In the genomic region with DNA sequence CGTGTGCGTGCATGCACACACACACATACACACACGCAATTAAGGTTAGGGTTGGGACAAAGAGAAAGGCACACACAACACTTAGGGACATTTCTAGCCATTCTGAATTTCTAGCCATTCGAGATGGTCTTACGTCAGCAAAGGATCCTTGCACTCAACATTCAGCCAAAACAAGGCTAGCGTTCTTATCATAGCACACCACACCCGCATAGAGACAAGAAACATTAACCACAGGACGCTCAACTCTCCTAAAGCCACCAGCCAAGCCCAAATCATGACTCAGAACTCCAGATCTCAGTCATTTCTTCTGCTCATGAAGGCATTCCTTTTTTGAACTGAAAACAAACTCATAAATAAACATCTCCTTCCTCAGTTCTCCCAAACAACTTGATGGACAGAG, we compare ENCODE assay signal across 12 cellular contexts.
DNase-seq lines count a peak whose midpoint lies in the region; ATAC-seq and TF ChIP-seq lines count a peak whose summit lies in the region.
"Had no signal": no experiment of that assay in that cellular context is flagged by ENCODE, and none has a peak within 500 bp of the region (broad histone marks: within the 10 kb centered on the region; RNA-seq: fewer than 3 reads in every experiment).

No MANE protein-coding gene starts in this region.

- H3K4me3 Mint-ChIP-seq in activated T-cell treated with anti-CD3 and anti-CD28 coated beads, Interleukin-2, amount 50 U/mL, for 4 hours = no peak overlapping the region

- peaks cover 2% of the 10 kb centered on the region for H3K4me1 Mint-ChIP-seq in activated T-cell treated with anti-CD3 and anti-CD28 coated beads, Interleukin-2, amount 50 U/mL, for 4 hours (ENCODE audit: low read depth)

- ATAC-seq in activated T-cell treated with anti-CD3 and anti-CD28 coated beads, Interleukin-2, amount 50 U/mL, for 4 hours = peak; percentile 27 to 48
- peak; percentile 49 for ATAC-seq in stimulated activated naive CD8-positive, alpha-beta T cell treated with anti-CD3 and anti-CD28 coated beads, Interleukin-15, Interleukin-2, amounts not matched to agents 100 U/mL and 50 U/mL, for 24 hours
- ATAC-seq: body of pancreas had no signal

- H3K27me3 Mint-ChIP-seq in activated T-cell treated with anti-CD3 and anti-CD28 coated beads, Interleukin-2, amount 50 U/mL, for 4 hours (ENCODE audit: low read depth) = peaks cover 14% of the 10 kb centered on the region

- no peaks in the 10 kb centered on the region for H3K36me3 Mint-ChIP-seq in activated T-cell treated with anti-CD3 and anti-CD28 coated beads, Interleukin-2, amount 50 U/mL, for 4 hours (ENCODE audit: insufficient read depth)

- no peak for DNase-seq in activated T-cell treated with anti-CD3 and anti-CD28 coated beads, Interleukin-2, amount 50 U/mL, for 4 hours
- DNase-seq in activated T-cell treated with anti-CD3 and anti-CD28 coated beads, Interleukin-2, amount 50 U/mL, for 48 hours = no peak
- DNase-seq in LoVo (ENCODE audit: low spot score) (peak; percentile 64), erythroblast (lab: John Stamatoyannopoulos, UW) (peak; percentile 80 to 92), NCI-H146 (lab: John Stamatoyannopoulos, UW) (no peak), midbrain (lab: John Stamatoyannopoulos, UW) (no peak), NOMO-1 (lab: John Stamatoyannopoulos, UW; ENCODE audit: unreplicated experiment in 2 of 2) (no peak)
- DNase-seq in stimulated activated naive CD8-positive, alpha-beta T cell treated with anti-CD3 and anti-CD28 coated beads, Interleukin-15, Interleukin-2, amounts not matched to agents 100 U/mL and 50 U/mL, for 24 hours = no peak
- DNase-seq: body of pancreas, GDM1, head of caudate nucleus, NCI-H1930 had no signal

- H3K9me3 Mint-ChIP-seq in activated T-cell treated with anti-CD3 and anti-CD28 coated beads, Interleukin-2, amount 50 U/mL, for 4 hours = no peaks in the 10 kb centered on the region

- no peak for TF ChIP-seq POLR2A in erythroblast (IDR thresholded peaks at IDR 0.05; ENCODE audit: low read length)

Comparison
In these comparisons a context has a peak if more than half of its experiments do, and no peak if none do; other contexts are left out.
1. DNase-seq: peak in LoVo (single experiment) and erythroblast (2 of 2); none in activated T-cell treated with anti-CD3 and anti-CD28 coated beads, Interleukin-2, amount 50 U/mL, for 4 hours (single experiment), activated T-cell treated with anti-CD3 and anti-CD28 coated beads, Interleukin-2, amount 50 U/mL, for 48 hours (0 of 2), stimulated activated naive CD8-positive, alpha-beta T cell treated with anti-CD3 and anti-CD28 coated beads, Interleukin-15, Interleukin-2, amounts not matched to agents 100 U/mL and 50 U/mL, for 24 hours (single experiment), NCI-H146 (single experiment), midbrain (single experiment) and NOMO-1 (0 of 2).